ENCODE assay signal across 30 cellular contexts in the genomic region with DNA sequence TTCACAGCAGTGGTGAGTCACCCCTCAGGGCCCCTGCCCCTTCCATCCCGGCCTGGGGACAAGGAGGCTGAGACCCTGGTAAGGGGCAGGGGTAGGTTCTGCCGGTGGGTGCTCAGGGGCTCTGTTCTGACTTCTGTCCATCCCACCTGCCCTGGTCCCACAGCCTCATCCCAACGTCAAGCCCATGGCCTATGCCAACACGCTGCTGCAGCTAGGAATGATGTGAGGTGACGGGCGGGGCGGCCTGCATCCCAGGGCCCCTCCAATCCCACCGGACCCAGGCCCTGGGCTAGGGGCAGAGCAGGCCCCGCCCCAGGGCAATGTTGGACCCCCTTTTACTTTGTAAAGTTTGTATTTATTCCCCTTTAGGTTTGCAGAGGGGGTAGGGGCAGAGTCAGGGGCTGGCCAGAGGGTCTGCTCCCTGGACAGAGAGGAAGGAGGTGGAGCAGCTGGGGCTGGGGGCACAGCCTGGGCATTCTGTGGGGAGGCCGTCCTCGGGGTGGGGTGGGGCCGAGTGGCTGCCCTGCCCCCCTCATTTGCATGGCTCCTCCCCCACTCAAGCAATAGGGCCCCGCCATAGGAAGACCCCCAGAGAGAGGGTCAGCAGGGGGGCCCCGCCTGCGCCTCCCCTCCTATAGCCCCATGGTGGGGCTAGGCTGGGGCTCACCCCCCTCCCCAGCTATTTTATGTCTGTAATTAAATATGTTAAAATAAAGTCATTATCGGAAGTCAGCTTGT. TPM values are rescaled to one million over a fixed set of nuclear protein-coding genes. Genes with fewer than 3 reads are reported as not detected.
DNase-seq lines count a peak whose midpoint lies in the region; ATAC-seq, FAIRE-seq and TF ChIP-seq lines count a peak whose summit lies in the region.
"Had no signal": no experiment of that assay in that cellular context is flagged by ENCODE, and none has a peak within 500 bp of the region (broad histone marks: within the 10 kb centered on the region; RNA-seq: fewer than 3 reads in every experiment).

No MANE protein-coding gene starts in this region.

- WGBS in A549 (ENCODE audit: missing lambda C conversion rate), result 95% methylated on average over 13 of the region's 16 CpGs
- no CpG with 5 or more reads among the region's 16 CpGs for WGBS in neuronal stem cell (ENCODE audit: extremely low coverage in 2 of 2, insufficient read length in 2 of 2, insufficient replicate concordance in 1 of 2), 2 donors

- intact Hi-C loops in CD14-positive monocyte (cut with micrococcal nuclease) (no loop called here), ascending aorta (cut with DNase I) (loop anchor here (5.0 to 10.0 kb wide), 2 partner anchors 108 to 215 kb away; a partner anchor contains a TSS)

- no peak overlapping the region for H4K8ac ChIP-seq in neuronal stem cell (ENCODE audit: low read depth, low read length)

- no peak overlapping the region for H3K27ac Mint-ChIP-seq in CD14-positive monocyte
- H3K27ac Mint-ChIP-seq in activated naive CD8-positive, alpha-beta T cell treated with anti-CD3 and anti-CD28 coated beads, Interleukin-2, amount 50 U/mL, for 24 hours, result no peak overlapping the region
- H3K27ac Mint-ChIP-seq: activated B cell treated with CpG ODN at 0.5 μM for 24 hours; activated CD4-positive, alpha-beta T cell treated with anti-CD3 and anti-CD28 coated beads, Interleukin-2, amount 10 ng/mL, durations not matched to agents 7 days and 5 days; memory B cell had no signal

- no peak overlapping the region for H3K4me3 Mint-ChIP-seq in CD14-positive monocyte
- H3K4me3 Mint-ChIP-seq in activated naive CD8-positive, alpha-beta T cell treated with anti-CD3 and anti-CD28 coated beads, Interleukin-2, amount 50 U/mL, for 24 hours, result no peak overlapping the region
- H3K4me3 Mint-ChIP-seq: activated B cell treated with CpG ODN at 0.5 μM for 24 hours; activated CD4-positive, alpha-beta T cell treated with anti-CD3 and anti-CD28 coated beads, Interleukin-2, amount 10 ng/mL, durations not matched to agents 7 days and 5 days; immature natural killer cell; memory B cell had no signal

- no peak overlapping the region for H2BK15ac ChIP-seq in neuronal stem cell (ENCODE audit: low read length)

- no peak for DNase-seq in A549 (ENCODE audit: low read depth in 1 of 2, low spot score in 1 of 2)
- peak; percentile 41 for DNase-seq in CD14-positive monocyte (ENCODE audit: low spot score)
- no peak for DNase-seq in ascending aorta (ENCODE audit: low spot score in 2 of 2)
- DNase-seq in neuronal stem cell (ENCODE audit: low spot score), result no peak
- DNase-seq in activated naive CD8-positive, alpha-beta T cell treated with anti-CD3 and anti-CD28 coated beads, Interleukin-2, amount 50 U/mL, for 24 hours, result no peak
- DNase-seq in amniotic stem cell (lab: John Stamatoyannopoulos, UW), result no peak
- DNase-seq in NCI-H2081 (lab: John Stamatoyannopoulos, UW), result no peak
- no peak for DNase-seq in T-helper 2 cell
- DNase-seq: activated B cell treated with CpG ODN at 0.5 μM for 24 hours; activated CD4-positive, alpha-beta T cell treated with anti-CD3 and anti-CD28 coated beads, Interleukin-2, amount 10 ng/mL, durations not matched to agents 7 days and 5 days; activated naive CD4-positive, alpha-beta T cell; activated T-cell treated with anti-CD3 and anti-CD28 coated beads, Interleukin-2, amount 50 U/mL, for 48 hours; brain microvascular endothelial cell; Caco-2; GDM1; hypothalamus; immature natural killer cell; Kasumi-1; NCI-H1417 treated with DMSO at 0.1 percent for 48 hours; NCI-H446; NCI-H748 treated with DMSO at 0.1 percent for 48 hours; retina; T-helper 1 cell had no signal

- TF ChIP-seq POLR2A in A549 (IDR thresholded peaks at IDR 0.05; ENCODE audit: low read length), result no peak

- H3K36me3 Mint-ChIP-seq in CD14-positive monocyte, result peaks cover 60 to 62% of the 10 kb centered on the region in 2 donors
- H3K36me3 Mint-ChIP-seq in activated naive CD8-positive, alpha-beta T cell treated with anti-CD3 and anti-CD28 coated beads, Interleukin-2, amount 50 U/mL, for 24 hours (ENCODE audit: low read depth), result peaks cover 44% of the 10 kb centered on the region

- no peaks in the 10 kb centered on the region for H3K4me1 Mint-ChIP-seq in CD14-positive monocyte
- peaks cover 8% of the 10 kb centered on the region for H3K4me1 Mint-ChIP-seq in activated naive CD8-positive, alpha-beta T cell treated with anti-CD3 and anti-CD28 coated beads, Interleukin-2, amount 50 U/mL, for 24 hours
- H3K4me1 Mint-ChIP-seq: activated B cell treated with CpG ODN at 0.5 μM for 24 hours, memory B cell had no signal

- H3K4me2 ChIP-seq in A549, result no peak overlapping the region
- H3K4me2 ChIP-seq in neuronal stem cell (ENCODE audit: insufficient read depth, low read length, poor library complexity, severe bottlenecking), result no peak overlapping the region

- POLR2A ChIA-PET in A549 (lab: Yijun Ruan, JAX), result no interaction called here

- H3K23ac ChIP-seq in neuronal stem cell (ENCODE audit: low read depth, low read length, poor library complexity), result no peak overlapping the region

- no peak for TF ChIP-seq CTCF in A549 (IDR thresholded peaks at IDR 0.05)
- TF ChIP-seq CTCF in CD14-positive monocyte (IDR thresholded peaks at IDR 0.05), result no peak
- no peak for TF ChIP-seq CTCF in ascending aorta (IDR thresholded peaks at IDR 0.05)

- no peak overlapping the region for H2BK120ac ChIP-seq in neuronal stem cell (ENCODE audit: low read depth, low read length)

- no peak overlapping the region for H2AFZ ChIP-seq in neuronal stem cell (ENCODE audit: low read length)

- H3K4me1 ChIP-seq in A549, result no peaks in the 10 kb centered on the region
- H3K4me1 ChIP-seq in ascending aorta, result peaks cover 5 to 23% of the 10 kb centered on the region in 2 donors
- no peaks in the 10 kb centered on the region for H3K4me1 ChIP-seq in neuronal stem cell (ENCODE audit: control insufficient read depth in 2 of 2, insufficient read depth in 1 of 2, low read depth in 1 of 2, low read length in 2 of 2)
- H3K4me1 ChIP-seq: Caco-2 had no signal

- peaks cover 6% of the 10 kb centered on the region; the same call in 1 of the 3 replicates for H3K9me3 ChIP-seq in A549
- H3K9me3 ChIP-seq in ascending aorta, result no peaks in the 10 kb centered on the region
- H3K9me3 ChIP-seq in neuronal stem cell (replicated peaks in 1 of 2; ENCODE audit: control insufficient read depth in 2 of 2, insufficient read depth in 1 of 2, low read depth in 1 of 2, low read length in 2 of 2), result peaks cover 6 to 8% of the 10 kb centered on the region in 2 donors
- H3K9me3 ChIP-seq: adrenal gland, Caco-2, ovary, tibial nerve had no signal

- no peak for TF ChIP-seq EP300 in A549 (IDR thresholded peaks at IDR 0.05)

- no peak overlapping the region for H4K91ac ChIP-seq in neuronal stem cell (ENCODE audit: low read depth, low read length, poor library complexity)

- H2BK12ac ChIP-seq in neuronal stem cell (ENCODE audit: low read length), result no peak overlapping the region

- no peak overlapping the region for H3K4ac ChIP-seq in neuronal stem cell (ENCODE audit: low read length)

- no peak overlapping the region for H2AK5ac ChIP-seq in neuronal stem cell (ENCODE audit: low read depth, low read length)

- H3K4me3 ChIP-seq in A549, result no peak overlapping the region
- no peak overlapping the region for H3K4me3 ChIP-seq in ascending aorta
- H3K4me3 ChIP-seq in neuronal stem cell (ENCODE audit: low read length in 2 of 2), result peak overlapping the region in 1 of 2 donors; percentile 16
- H3K4me3 ChIP-seq: adrenal gland, dorsolateral prefrontal cortex, ovary, tibial nerve had no signal

- H3K79me1 ChIP-seq in neuronal stem cell (ENCODE audit: low read depth, low read length), result peaks cover 6% of the 10 kb centered on the region

- no peaks in the 10 kb centered on the region for H3K27me3 ChIP-seq in ascending aorta
- H3K27me3 ChIP-seq in neuronal stem cell (ENCODE audit: control insufficient read depth in 3 of 3, insufficient read depth in 3 of 3, low read depth in 1 of 3, low read length in 3 of 3), result no peaks in the 10 kb centered on the region
- H3K27me3 ChIP-seq: adrenal gland, brain microvascular endothelial cell, dorsolateral prefrontal cortex, ovary, tibial nerve had no signal

- H3K36me3 ChIP-seq in ascending aorta (peaks cover 47 to 57% of the 10 kb centered on the region in 2 donors), neuronal stem cell (replicated peaks in 1 of 2; ENCODE audit: control insufficient read depth in 2 of 2, insufficient read depth in 2 of 2, low read length in 2 of 2) (peaks cover 46 to 85% of the 10 kb centered on the region in 2 donors)
- H3K36me3 ChIP-seq: ovary had no signal

- H2BK5ac ChIP-seq in neuronal stem cell (ENCODE audit: low read length), result peak overlapping the region; percentile 21

- peaks cover 0 to 1% (median under 1%) of the 10 kb centered on the region in 3 donors for H3K27me3 Mint-ChIP-seq in CD14-positive monocyte (ENCODE audit: low read depth in 3 of 3)
- H3K27me3 Mint-ChIP-seq in activated naive CD8-positive, alpha-beta T cell treated with anti-CD3 and anti-CD28 coated beads, Interleukin-2, amount 50 U/mL, for 24 hours, result no peaks in the 10 kb centered on the region
- H3K27me3 Mint-ChIP-seq: activated B cell treated with CpG ODN at 0.5 μM for 24 hours; activated CD4-positive, alpha-beta T cell treated with anti-CD3 and anti-CD28 coated beads, Interleukin-2, amount 10 ng/mL, durations not matched to agents 7 days and 5 days; memory B cell had no signal

- H3K9ac ChIP-seq in neuronal stem cell (ENCODE audit: low read depth, low read length, poor library complexity), result no peak overlapping the region

- TF ChIP-seq RAD21 in A549 (conservative IDR thresholded peaks at IDR 0.05 in 1 of 2, IDR thresholded peaks at IDR 0.05 in 1 of 2), result no peak

- H3K9me3 Mint-ChIP-seq in CD14-positive monocyte, result peaks cover 0 to 3% (median 0%) of the 10 kb centered on the region in 7 donors
- H3K9me3 Mint-ChIP-seq in activated naive CD8-positive, alpha-beta T cell treated with anti-CD3 and anti-CD28 coated beads, Interleukin-2, amount 50 U/mL, for 24 hours, result no peaks in the 10 kb centered on the region
- H3K9me3 Mint-ChIP-seq: activated B cell treated with CpG ODN at 0.5 μM for 24 hours; activated CD4-positive, alpha-beta T cell treated with anti-CD3 and anti-CD28 coated beads, Interleukin-2, amount 10 ng/mL, durations not matched to agents 7 days and 5 days; immature natural killer cell; memory B cell had no signal

- ATAC-seq in A549, result peak in 1 of 2 experiments; percentile 5; a peak in 2 of 6 replicates
- no peak for ATAC-seq in activated naive CD8-positive, alpha-beta T cell treated with anti-CD3 and anti-CD28 coated beads, Interleukin-2, amount 50 U/mL, for 24 hours

- FAIRE-seq in A549 (lab: Jason Lieb, UNC), result no peak
- FAIRE-seq: endothelial cell of umbilical vein had no signal

- no peak overlapping the region for H3K18ac ChIP-seq in neuronal stem cell (ENCODE audit: low read length)

- CTCF ChIA-PET in A549 (lab: Yijun Ruan, JAX), result interaction anchor here (0.6 to 30.8 kb wide), 12 partner anchors 9 to 443 kb away, joined by 3 to 501 read pairs (median 10); no protein-coding TSS in a partner anchor

- H3K27ac ChIP-seq in A549 (no peak overlapping the region), ascending aorta (peak overlapping the region; percentile 38 to 66), neuronal stem cell (replicated peaks; ENCODE audit: low read length) (no peak overlapping the region)
- H3K27ac ChIP-seq: brain microvascular endothelial cell, ovary had no signal

- no peak overlapping the region for H3K14ac ChIP-seq in neuronal stem cell (ENCODE audit: low read length)

RNA-seq across cellular contexts. Expression of a gene that starts 23.1 kb away (rescaled TPM):
- 0.04 TPM in 1 of 2 replicates, not detected in the other for polyA plus RNA-seq in A549 (2011; rRNA removed)
- polyA plus RNA-seq in A549 (2012; cell fraction: cytosol; rRNA removed), result 0.01 TPM in 1 of 2 replicates, not detected in the other
- 0.04 and 0.05 TPM in 2 replicates for polyA plus RNA-seq in A549 (2012; cell fraction: nucleus; rRNA removed)
- 0.03 to 0.08 TPM in 2 of 3 replicates, not detected in the other for polyA plus RNA-seq in A549 (2017; fragmentation: RNase III; extraction: RNeasy Plus Mini Kit Qiagen cat#74134 plus additional on column Dnase treatment)
- polyA minus RNA-seq in A549 (2011; rRNA and poly(A)+ RNA removed), result not detected in 2 replicates
- not detected for polyA plus RNA-seq in CD14-positive monocyte
- total RNA-seq in ascending aorta, result 10.0 TPM
- 7.0 TPM for polyA plus RNA-seq in neuronal stem cell (2013, experiment 1 of 2)
- 7.6 TPM for polyA plus RNA-seq in neuronal stem cell (2013, experiment 2 of 2)
- total RNA-seq: activated B cell treated with CpG ODN at 0.5 μM for 24 hours; activated CD4-positive, alpha-beta T cell treated with anti-CD3 and anti-CD28 coated beads, Interleukin-2, amount 10 ng/mL, durations not matched to agents 7 days and 5 days; SK-MEL-5 had no signal
- polyA plus RNA-seq: immature natural killer cell had no signal

RNA-seq across cellular contexts. Expression of a gene that starts 38.4 kb away (rescaled TPM):
- polyA plus RNA-seq in A549 (2011; rRNA removed) (0.01 TPM in 1 of 2 replicates, not detected in the other), A549 (2017; fragmentation: RNase III; extraction: RNeasy Plus Mini Kit Qiagen cat#74134 plus additional on column Dnase treatment) (not detected in 3 replicates), CD14-positive monocyte (not detected)
- polyA plus RNA-seq in A549 (2012; cell fraction: cytosol; rRNA removed), result 0.01 TPM in 2 replicates
- 0.04 TPM in 2 replicates for polyA plus RNA-seq in A549 (2012; cell fraction: nucleus; rRNA removed)
- polyA minus RNA-seq in A549 (2011; rRNA and poly(A)+ RNA removed), result 0.08 TPM in 1 of 2 replicates, not detected in the other
- 0.53 TPM for total RNA-seq in ascending aorta
- polyA plus RNA-seq in neuronal stem cell (2013, experiment 1 of 2), result 0.52 TPM
- polyA plus RNA-seq in neuronal stem cell (2013, experiment 2 of 2), result 0.47 TPM
- total RNA-seq: activated B cell treated with CpG ODN at 0.5 μM for 24 hours; activated CD4-positive, alpha-beta T cell treated with anti-CD3 and anti-CD28 coated beads, Interleukin-2, amount 10 ng/mL, durations not matched to agents 7 days and 5 days; Caco-2; endothelial cell of umbilical vein; SK-MEL-5 had no signal
- polyA plus RNA-seq: endothelial cell of umbilical vein had no signal

RNA-seq across cellular contexts. Expression of a gene that starts 43.4 kb away (rescaled TPM):
- polyA plus RNA-seq in A549 (2011; rRNA removed) (107 and 126 TPM in 2 replicates), A549 (2017; fragmentation: RNase III; extraction: RNeasy Plus Mini Kit Qiagen cat#74134 plus additional on column Dnase treatment) (93.5 to 99.8 TPM (median 94.2 TPM) in 3 replicates), CD14-positive monocyte (10 to 100 TPM in 1 of 2 donors, 1 to 10 TPM in 1; 9.9 to 12.6 TPM)
- polyA plus RNA-seq in A549 (2012; cell fraction: cytosol; rRNA removed), result 209 and 213 TPM in 2 replicates
- polyA plus RNA-seq in A549 (2012; cell fraction: nucleus; rRNA removed), result 445 and 456 TPM in 2 replicates
- polyA minus RNA-seq in A549 (2011; rRNA and poly(A)+ RNA removed), result 118 and 135 TPM in 2 replicates
- 96.1 TPM for total RNA-seq in ascending aorta
- polyA plus RNA-seq in neuronal stem cell (2013, experiment 1 of 2), result 79.2 TPM
- 78.7 TPM for polyA plus RNA-seq in neuronal stem cell (2013, experiment 2 of 2)

Comparison
In these comparisons a context has a peak if more than half of its experiments do, and no peak if none do; other contexts are left out.
1. H3K27ac ChIP-seq: peak in ascending aorta (2 of 2); none in A549 (0 of 2) and neuronal stem cell (single experiment).
2. RNA of a gene that starts 43.4 kb away (polyA plus RNA-seq): 93.5 to 456 TPM in A549; 9.9 to 12.6 TPM in CD14-positive monocyte; every median in the first group is over 4 times any median in the second.